ENCODE assay signal across 26 cellular contexts in the genomic region with DNA sequence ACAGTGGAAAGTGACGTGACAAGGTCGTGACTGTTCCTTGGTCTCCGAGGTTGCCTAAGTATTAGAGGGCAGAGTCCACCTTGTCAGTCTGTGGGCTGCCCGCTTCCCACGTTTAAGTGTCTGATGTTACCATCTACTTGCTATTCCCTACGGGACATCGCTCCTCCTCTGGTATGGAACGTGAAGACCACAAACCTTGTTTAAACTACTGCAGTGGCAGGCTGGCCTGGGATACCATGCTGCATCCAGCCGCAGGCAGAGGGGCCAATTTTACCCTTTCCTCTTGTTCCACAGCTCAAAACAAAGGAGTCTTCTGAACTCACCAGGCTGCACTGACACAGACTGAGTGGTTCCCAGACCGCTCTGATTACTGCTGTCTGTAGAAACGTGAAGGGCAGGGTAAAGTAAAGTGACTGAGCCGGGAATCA.
A peak's percentile ranks its signal among the peaks of the same experiment; 100 is the strongest.
DNase-seq lines count a peak whose midpoint lies in the region; ATAC-seq, FAIRE-seq and TF ChIP-seq lines count a peak whose summit lies in the region.
"Had no signal": no experiment of that assay in that cellular context is flagged by ENCODE, and none has a peak within 500 bp of the region (broad histone marks: within the 10 kb centered on the region; RNA-seq: fewer than 3 reads in every experiment).

No MANE protein-coding gene starts in this region.

- TF ChIP-seq POLR2A in heart left ventricle (IDR thresholded peaks at IDR 0.05): no peak

- no peak overlapping the region for H3K27ac ChIP-seq in HEK293 (ENCODE audit: extremely low read depth, low read depth, low read length)
- H3K27ac ChIP-seq in pancreas: no peak overlapping the region
- no peak overlapping the region for H3K27ac ChIP-seq in A673 (ENCODE audit: low read depth, low read length, poor library complexity, severe bottlenecking)
- no peak overlapping the region for H3K27ac ChIP-seq in heart left ventricle
- H3K27ac ChIP-seq: C4-2B, heart right ventricle, sigmoid colon, suprapubic skin had no signal

- H3K4me3 ChIP-seq in HEK293 (ENCODE audit: low read depth, low read length) (no peak overlapping the region), astrocyte of the spinal cord (ENCODE audit: low read depth, low read length) (no peak overlapping the region), pancreas (no peak overlapping the region), A673 (ENCODE audit: low read depth, low read length, poor library complexity, severe bottlenecking) (no peak overlapping the region), heart left ventricle (no peak overlapping the region)
- H3K4me3 ChIP-seq: heart right ventricle, mucosa of descending colon, sigmoid colon, suprapubic skin had no signal

- ATAC-seq in pancreas (peak; percentile 61 to 92 (median 75)), heart left ventricle (no peak)
- ATAC-seq: effector memory CD8-positive, alpha-beta T cell; HCT116; heart right ventricle; left ventricle myocardium superior; mucosa of descending colon; stimulated activated effector memory CD8-positive, alpha-beta T cell treated with anti-CD3 and anti-CD28 coated beads, Interleukin-12 subunit alpha, Interleukin-12 subunit beta, amount 100 ng/mL, for 72 hours; T-cell had no signal

- H3K9me3 ChIP-seq in HEK293 (ENCODE audit: control insufficient read depth, insufficient read depth, low read depth, low read length) (no peaks in the 10 kb centered on the region), pancreas (no peaks in the 10 kb centered on the region), A673 (ENCODE audit: low read depth, low read length, poor library complexity, severe bottlenecking) (no peaks in the 10 kb centered on the region), heart left ventricle (no peaks in the 10 kb centered on the region)
- H3K9me3 ChIP-seq: heart right ventricle, mucosa of descending colon, sigmoid colon, suprapubic skin had no signal

- DNase-seq in astrocyte of the spinal cord (ENCODE audit: low read depth, low spot score) (peak; percentile 70), left kidney (ENCODE audit: low read depth, low spot score) (peak; percentile 52), pancreas (no peak), GM13976 (ENCODE audit: low spot score) (no peak), A673 (ENCODE audit: low spot score) (no peak), T1000 (lab: John Stamatoyannopoulos, UW) (no peak), heart left ventricle (no peak)
- DNase-seq: activated CD4-positive, alpha-beta T cell treated with anti-CD3 and anti-CD28 coated beads, Interleukin-2, amount 10 ng/mL, durations not matched to agents 7 days and 5 days; activated CD8-positive, alpha-beta memory T cell treated with anti-CD3 and anti-CD28 coated beads, Interleukin-2, amount 50 U/mL, for 4 hours; cerebellar nuclear complex; effector memory CD8-positive, alpha-beta T cell; heart right ventricle; left ventricle myocardium superior; mucosa of descending colon; NCI-H1105; NCI-H2081; NCI-H526 treated with DMSO at 0.1 percent for 48 hours; nucleus accumbens; sigmoid colon; T-cell had no signal

- WGBS in pancreas, 2 donors: 37 to 43% methylated on average over 12 of the region's 12 CpGs
- 81 to 89% (median 85%) methylated on average over 12 of the region's 12 CpGs for WGBS in heart left ventricle, 4 donors

- intact Hi-C loops in pancreas (cut with DNase I): no loop called here
- intact Hi-C loops in A673 (cut with micrococcal nuclease; ENCODE audit: unreplicated experiment): no loop called here
- intact Hi-C loops in heart left ventricle (cut with DNase I): no loop called here

- BruUV-seq in A673 (replicated peaks; lab: Mats Ljungman, UMichigan): no TSS peak

- TF ChIP-seq CTCF in HEK293 (tag by site-specific recombination; IDR thresholded peaks at IDR 0.05) (no peak), astrocyte of the spinal cord (IDR thresholded peaks at IDR 0.05; ENCODE audit: low read depth, low read length) (no peak), pancreas (IDR thresholded peaks at IDR 0.05) (no peak), GM13976 (IDR thresholded peaks at IDR 0.05; ENCODE audit: borderline replicate concordance, control extremely low read depth, extremely low read depth, insufficient read depth, missing control alignments) (no peak), A673 (conservative IDR thresholded peaks at IDR 0.05; ENCODE audit: low read depth, low read length) (no peak), heart left ventricle (IDR thresholded peaks at IDR 0.05) (no peak)

- in situ Hi-C loops in astrocyte of the spinal cord (cut with HindIII; ENCODE audit: low sequenced_read_pairs): no loop called here
- in situ Hi-C loops in GM13976 (cut with MboI; ENCODE audit: low sequenced_read_pairs, unreplicated experiment): no loop called here

- CTCF ChIA-PET in HEK293 (lab: Yijun Ruan, JAX) (no interaction called here), A673 (lab: Charles Lee) (interaction anchor here (0.5 kb wide), 1 partner anchor 274 kb away, joined by 3 read pairs; no protein-coding TSS in a partner anchor)

- peaks cover 15% of the 10 kb centered on the region for H3K4me1 ChIP-seq in HEK293 (ENCODE audit: control insufficient read depth, insufficient read depth, low read length)
- H3K4me1 ChIP-seq in pancreas: no peaks in the 10 kb centered on the region
- H3K4me1 ChIP-seq in A673 (ENCODE audit: insufficient read depth, low read length, poor library complexity, severe bottlenecking): no peaks in the 10 kb centered on the region
- H3K4me1 ChIP-seq in heart left ventricle: no peaks in the 10 kb centered on the region
- H3K4me1 ChIP-seq: heart right ventricle, sigmoid colon, suprapubic skin had no signal

- H3K27me3 ChIP-seq in pancreas: no peaks in the 10 kb centered on the region
- H3K27me3 ChIP-seq in A673 (replicated peaks; ENCODE audit: insufficient read depth, low read depth, low read length, poor library complexity): no peaks in the 10 kb centered on the region
- H3K27me3 ChIP-seq in heart left ventricle: no peaks in the 10 kb centered on the region
- H3K27me3 ChIP-seq: heart right ventricle, sigmoid colon, suprapubic skin had no signal

- H3K36me3 ChIP-seq in HEK293 (ENCODE audit: control insufficient read depth in 2 of 2, insufficient read depth in 1 of 2, low read length in 2 of 2): no peaks in the 10 kb centered on the region
- no peaks in the 10 kb centered on the region for H3K36me3 ChIP-seq in pancreas
- no peaks in the 10 kb centered on the region for H3K36me3 ChIP-seq in A673 (ENCODE audit: insufficient read depth, low read length, poor library complexity, severe bottlenecking)
- no peaks in the 10 kb centered on the region for H3K36me3 ChIP-seq in heart left ventricle
- H3K36me3 ChIP-seq: heart right ventricle, sigmoid colon, suprapubic skin had no signal

- FAIRE-seq in pancreas (lab: Jason Lieb, UNC): no peak
- FAIRE-seq: D721Med had no signal

- POLR2A ChIA-PET in HEK293 (lab: Yijun Ruan, JAX): no interaction called here
- POLR2A ChIA-PET in A673 (lab: Charles Lee; ENCODE audit: low non-redundant PET): no interaction called here

TF ChIP-seq in HEK293, 187 proteins besides CTCF, POLR2A, EP300 and RAD21 (continues in another document):
- TF ChIP-seq GFI1B (tag by site-specific recombination; IDR thresholded peaks at IDR 0.05) (no peak), ZNF600 (tag by site-specific recombination; IDR thresholded peaks at IDR 0.05) (peak; percentile 97), ZNF133 (tag by site-specific recombination; IDR thresholded peaks at IDR 0.05) (peak; percentile 94)
- TF ChIP-seq, protein P1, sequence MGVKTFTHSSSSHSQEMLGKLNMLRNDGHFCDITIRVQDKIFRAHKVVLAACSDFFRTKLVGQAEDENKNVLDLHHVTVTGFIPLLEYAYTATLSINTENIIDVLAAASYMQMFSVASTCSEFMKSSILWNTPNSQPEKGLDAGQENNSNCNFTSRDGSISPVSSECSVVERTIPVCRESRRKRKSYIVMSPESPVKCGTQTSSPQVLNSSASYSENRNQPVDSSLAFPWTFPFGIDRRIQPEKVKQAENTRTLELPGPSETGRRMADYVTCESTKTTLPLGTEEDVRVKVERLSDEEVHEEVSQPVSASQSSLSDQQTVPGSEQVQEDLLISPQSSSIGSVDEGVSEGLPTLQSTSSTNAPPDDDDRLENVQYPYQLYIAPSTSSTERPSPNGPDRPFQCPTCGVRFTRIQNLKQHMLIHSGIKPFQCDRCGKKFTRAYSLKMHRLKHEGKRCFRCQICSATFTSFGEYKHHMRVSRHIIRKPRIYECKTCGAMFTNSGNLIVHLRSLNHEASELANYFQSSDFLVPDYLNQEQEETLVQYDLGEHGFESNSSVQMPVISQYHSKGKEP (tag by site-specific recombination; IDR thresholded peaks at IDR 0.05): peak; percentile 48; the same call in 1 of the 2 replicates
- TF ChIP-seq, protein P2, sequence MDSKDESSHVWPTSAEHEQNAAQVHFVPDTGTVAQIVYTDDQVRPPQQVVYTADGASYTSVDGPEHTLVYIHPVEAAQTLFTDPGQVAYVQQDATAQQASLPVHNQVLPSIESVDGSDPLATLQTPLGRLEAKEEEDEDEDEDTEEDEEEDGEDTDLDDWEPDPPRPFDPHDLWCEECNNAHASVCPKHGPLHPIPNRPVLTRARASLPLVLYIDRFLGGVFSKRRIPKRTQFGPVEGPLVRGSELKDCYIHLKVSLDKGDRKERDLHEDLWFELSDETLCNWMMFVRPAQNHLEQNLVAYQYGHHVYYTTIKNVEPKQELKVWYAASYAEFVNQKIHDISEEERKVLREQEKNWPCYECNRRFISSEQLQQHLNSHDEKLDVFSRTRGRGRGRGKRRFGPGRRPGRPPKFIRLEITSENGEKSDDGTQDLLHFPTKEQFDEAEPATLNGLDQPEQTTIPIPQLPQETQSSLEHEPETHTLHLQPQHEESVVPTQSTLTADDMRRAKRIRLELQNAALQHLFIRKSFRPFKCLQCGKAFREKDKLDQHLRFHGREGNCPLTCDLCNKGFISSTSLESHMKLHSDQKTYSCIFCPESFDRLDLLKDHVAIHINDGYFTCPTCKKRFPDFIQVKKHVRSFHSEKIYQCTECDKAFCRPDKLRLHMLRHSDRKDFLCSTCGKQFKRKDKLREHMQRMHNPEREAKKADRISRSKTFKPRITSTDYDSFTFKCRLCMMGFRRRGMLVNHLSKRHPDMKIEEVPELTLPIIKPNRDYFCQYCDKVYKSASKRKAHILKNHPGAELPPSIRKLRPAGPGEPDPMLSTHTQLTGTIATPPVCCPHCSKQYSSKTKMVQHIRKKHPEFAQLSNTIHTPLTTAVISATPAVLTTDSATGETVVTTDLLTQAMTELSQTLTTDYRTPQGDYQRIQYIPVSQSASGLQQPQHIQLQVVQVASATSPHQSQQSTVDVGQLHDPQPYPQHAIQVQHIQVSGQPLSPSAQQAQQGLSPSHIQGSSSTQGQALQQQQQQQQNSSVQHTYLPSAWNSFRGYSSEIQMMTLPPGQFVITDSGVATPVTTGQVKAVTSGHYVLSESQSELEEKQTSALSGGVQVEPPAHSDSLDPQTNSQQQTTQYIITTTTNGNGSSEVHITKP (tag by site-specific recombination; IDR thresholded peaks at IDR 0.05): peak; percentile 14; the same call in 1 of the 2 replicates

Comparison
In these comparisons a context has a peak if more than half of its experiments do, and no peak if none do; other contexts are left out.
1. DNase-seq: peak in astrocyte of the spinal cord (single experiment) and left kidney (single experiment); none in pancreas (0 of 6), GM13976 (single experiment), A673 (single experiment), T1000 (single experiment) and heart left ventricle (0 of 5).
2. ATAC-seq: peak in pancreas (4 of 4); none in heart left ventricle (0 of 4).